In genomic region chr17:4267402-4267801, GRCh38 we compare ENCODE assay signal across 31 cellular contexts.
"Had no signal": no experiment of that assay in that cellular context is flagged by ENCODE, and none has a peak within 500 bp of the region (broad histone marks: within the 10 kb centered on the region; RNA-seq: fewer than 3 reads in every experiment).

No MANE protein-coding gene starts in this region.

- ATAC-seq: activated CD4-positive, CD25-positive, alpha-beta regulatory T cell treated with anti-CD3 and anti-CD28 coated beads, Interleukin-2, amount 50 U/mL, for 24 hours; effector memory CD8-positive, alpha-beta T cell; gastroesophageal sphincter; left cardiac atrium; left ventricle myocardium superior; stimulated activated effector memory CD8-positive, alpha-beta T cell treated with anti-CD3 and anti-CD28 coated beads, Interleukin-12 subunit alpha, Interleukin-12 subunit beta, amount 100 ng/mL, for 72 hours; stimulated activated naive CD8-positive, alpha-beta T cell treated with anti-CD3 and anti-CD28 coated beads, Interleukin-15, amount 100 ng/mL, for 72 hours; upper lobe of right lung had no signal

- FAIRE-seq: endothelial cell of umbilical vein, keratinocyte, small intestine, TTC549 had no signal

- H3K27ac ChIP-seq: ascending aorta, cardiac muscle cell, gastroesophageal sphincter, neutrophil, sigmoid colon, upper lobe of right lung, VCaP had no signal

- DNase-seq: activated CD4-positive, alpha-beta T cell treated with anti-CD3 and anti-CD28 coated beads for 48 hours; activated CD4-positive, alpha-beta T cell treated with anti-CD3 and anti-CD28 coated beads, Interleukin-2, amount 50 U/mL, for 48 hours; activated CD8-positive, alpha-beta memory T cell treated with anti-CD3 and anti-CD28 coated beads for 24 hours; activated effector memory CD4-positive, alpha-beta T cell treated with Interleukin-2 at 50 U/mL for 16 hours; activated naive CD4-positive, alpha-beta T cell treated with anti-CD3 and anti-CD28 coated beads for 36 hours; activated naive CD8-positive, alpha-beta T cell treated with anti-CD3 and anti-CD28 coated beads, Interleukin-2, amount 10 ng/mL, durations not matched to agents 7 days and 5 days; cortex of kidney; effector memory CD8-positive, alpha-beta T cell; head of caudate nucleus; hippocampal formation; left cardiac atrium; left ventricle myocardium superior; retina; sigmoid colon; small intestine; stimulated activated CD4-positive, alpha-beta T cell treated with anti-CD3 and anti-CD28 coated beads, Interleukin-4, amount 100 ng/mL, for 24 hours; stimulated activated naive CD8-positive, alpha-beta T cell treated with anti-CD3 and anti-CD28 coated beads, Interleukin-15, amount 100 ng/mL, for 72 hours; substantia nigra; upper lobe of right lung had no signal

- H3K36me3 ChIP-seq: cardiac muscle cell had no signal

- H3K4me3 Mint-ChIP-seq: activated naive CD4-positive, alpha-beta T cell treated with anti-CD3 and anti-CD28 coated beads for 36 hours; activated naive CD8-positive, alpha-beta T cell treated with anti-CD3 and anti-CD28 coated beads, Interleukin-2, amount 10 ng/mL, durations not matched to agents 7 days and 5 days; brain; effector memory CD8-positive, alpha-beta T cell; nephron; stimulated activated effector memory CD8-positive, alpha-beta T cell treated with anti-CD3 and anti-CD28 coated beads, Interleukin-12 subunit alpha, Interleukin-12 subunit beta, amount 100 ng/mL, for 72 hours; stimulated activated naive CD8-positive, alpha-beta T cell treated with anti-CD3 and anti-CD28 coated beads, Interleukin-15, amount 100 ng/mL, for 72 hours had no signal

- H3K9me3 ChIP-seq: ascending aorta, gastroesophageal sphincter, neutrophil, sigmoid colon, upper lobe of right lung had no signal

- H3K27me3 ChIP-seq: ascending aorta, cardiac muscle cell, gastroesophageal sphincter, neutrophil, sigmoid colon, upper lobe of right lung had no signal

- H3K4me3 ChIP-seq: ascending aorta, cardiac muscle cell, gastroesophageal sphincter, sigmoid colon, upper lobe of right lung had no signal

- H3K27ac Mint-ChIP-seq: activated naive CD4-positive, alpha-beta T cell treated with anti-CD3 and anti-CD28 coated beads for 36 hours; activated naive CD8-positive, alpha-beta T cell treated with anti-CD3 and anti-CD28 coated beads, Interleukin-2, amount 10 ng/mL, durations not matched to agents 7 days and 5 days; brain; effector memory CD8-positive, alpha-beta T cell; nephron; stimulated activated effector memory CD8-positive, alpha-beta T cell treated with anti-CD3 and anti-CD28 coated beads, Interleukin-12 subunit alpha, Interleukin-12 subunit beta, amount 100 ng/mL, for 72 hours had no signal

- H3K9me3 Mint-ChIP-seq: activated naive CD4-positive, alpha-beta T cell treated with anti-CD3 and anti-CD28 coated beads for 36 hours; activated naive CD8-positive, alpha-beta T cell treated with anti-CD3 and anti-CD28 coated beads, Interleukin-2, amount 10 ng/mL, durations not matched to agents 7 days and 5 days; effector memory CD8-positive, alpha-beta T cell; nephron; stimulated activated effector memory CD8-positive, alpha-beta T cell treated with anti-CD3 and anti-CD28 coated beads, Interleukin-12 subunit alpha, Interleukin-12 subunit beta, amount 100 ng/mL, for 72 hours; stimulated activated naive CD8-positive, alpha-beta T cell treated with anti-CD3 and anti-CD28 coated beads, Interleukin-15, amount 100 ng/mL, for 72 hours had no signal

- H3K27me3 Mint-ChIP-seq: activated naive CD8-positive, alpha-beta T cell treated with anti-CD3 and anti-CD28 coated beads, Interleukin-2, amount 10 ng/mL, durations not matched to agents 7 days and 5 days; effector memory CD8-positive, alpha-beta T cell; stimulated activated naive CD8-positive, alpha-beta T cell treated with anti-CD3 and anti-CD28 coated beads, Interleukin-15, amount 100 ng/mL, for 72 hours had no signal
